Comparison of ENCODE assay signal across 18 cellular contexts in the genomic region with DNA sequence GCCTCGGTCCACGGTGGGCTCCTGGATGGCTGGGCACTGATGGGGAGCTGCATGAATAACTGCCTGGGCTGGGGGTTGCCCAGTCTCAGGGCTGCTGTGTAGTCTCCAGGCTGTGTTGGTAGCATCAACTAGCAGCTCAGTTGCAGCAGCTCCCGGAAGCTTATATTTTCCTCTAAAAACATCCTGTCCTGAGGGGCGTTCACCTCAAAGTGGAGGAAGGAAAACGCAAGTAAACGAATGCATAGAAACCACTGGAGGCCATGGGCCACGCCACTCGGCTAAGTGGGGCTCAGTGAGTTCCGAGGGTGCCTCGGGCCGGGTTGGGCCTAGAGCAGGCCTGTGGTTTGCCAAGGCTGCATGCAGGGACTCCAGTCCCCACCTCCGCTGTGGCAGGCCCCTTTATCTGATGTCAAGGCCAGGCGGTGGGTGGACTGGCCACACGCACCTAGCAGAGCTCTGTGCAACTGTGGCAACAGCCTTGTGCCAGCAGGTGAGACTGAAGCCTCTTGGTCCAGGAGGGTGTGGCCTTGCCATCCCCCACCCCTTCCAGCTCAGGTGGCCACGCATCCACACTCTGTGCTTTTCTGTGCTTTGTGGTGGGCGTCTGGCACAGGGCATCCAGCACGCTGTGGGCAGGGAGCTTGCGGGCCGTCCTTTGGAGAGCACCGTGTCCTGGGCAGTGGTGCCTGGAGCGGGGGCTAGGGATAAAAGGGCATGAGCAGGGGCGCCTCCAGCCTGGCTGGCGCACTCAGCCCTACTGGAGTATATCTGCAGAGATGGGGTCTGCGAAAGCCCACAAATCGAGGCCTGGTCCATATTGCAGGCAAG. TPM values are rescaled to one million over a fixed set of nuclear protein-coding genes. Genes with fewer than 3 reads are reported as not detected.
DNase-seq lines count a peak whose midpoint lies in the region; ATAC-seq, FAIRE-seq and TF ChIP-seq lines count a peak whose summit lies in the region.
"Had no signal": no experiment of that assay in that cellular context is flagged by ENCODE, and none has a peak within 500 bp of the region (broad histone marks: within the 10 kb centered on the region; RNA-seq: fewer than 3 reads in every experiment).

No MANE protein-coding gene starts in this region.

- H2AFZ ChIP-seq in HepG2 (ENCODE audit: low read length) = no peak overlapping the region
- H2AFZ ChIP-seq: neural progenitor cell had no signal

- TF ChIP-seq POLR2A in HepG2 (IDR thresholded peaks at IDR 0.05; ENCODE audit: insufficient read depth in 1 of 2, low read depth in 2 of 2, low read length in 2 of 2) (no peak), body of pancreas (IDR thresholded peaks at IDR 0.05) (no peak), breast epithelium (IDR thresholded peaks at IDR 0.05) (no peak)

- H3K27ac Mint-ChIP-seq in CD4-positive, alpha-beta memory T cell = peak overlapping the region; percentile 95 to 99 (median 98)
- no peak overlapping the region for H3K27ac Mint-ChIP-seq in activated T-helper 2 cell treated with anti-CD3 and anti-CD28 coated beads, Interferon-gamma antibody, Interleukin-2, Interleukin-4, amounts not matched to agents 10 μg/mL and 5 μg/mL and 100 μg/mL, durations not matched to agents 14 hours and 24 hours and 36 hours
- H3K27ac Mint-ChIP-seq: B cell, neural progenitor cell had no signal

- 96% methylated on average over 16 of the region's 25 CpGs for WGBS in HepG2 (ENCODE audit: low lambda C conversion rate)
- WGBS in body of pancreas, 2 donors = 72 to 81% methylated on average over 13 to 25 of the region's 25 CpGs

- POLR2A ChIA-PET in CD4-positive, alpha-beta memory T cell (lab: Charles Lee; ENCODE audit: partially characterized antibody) = interaction anchor here (0.9 to 22.2 kb wide), 8 partner anchors 47 to 125 kb away, joined by 4 to 192 read pairs (median 10); a partner anchor contains a TSS
- POLR2A ChIA-PET in HepG2 (lab: Yijun Ruan, JAX) = interaction anchor here (1.4 kb wide), 1 partner anchor 15 kb away, joined by 3 read pairs; a partner anchor contains a TSS

- ATAC-seq in HepG2 (no peak), body of pancreas (no peak)
- ATAC-seq: gastroesophageal sphincter had no signal

- H3K9me3 Mint-ChIP-seq in CD4-positive, alpha-beta memory T cell = no peaks in the 10 kb centered on the region
- no peaks in the 10 kb centered on the region for H3K9me3 Mint-ChIP-seq in activated T-helper 2 cell treated with anti-CD3 and anti-CD28 coated beads, Interferon-gamma antibody, Interleukin-2, Interleukin-4, amounts not matched to agents 10 μg/mL and 5 μg/mL and 100 μg/mL, durations not matched to agents 14 hours and 24 hours and 36 hours
- H3K9me3 Mint-ChIP-seq: neural progenitor cell had no signal

- H3K79me2 ChIP-seq in HepG2 (ENCODE audit: insufficient read depth, low read length) = no peaks in the 10 kb centered on the region

- H3K4me2 ChIP-seq in BLaER1 (0 out of 2 replicates have a peak overlapping the region, but pooled peaks have one; percentile 2), HepG2 (ENCODE audit: low read depth, low read length) (no peak overlapping the region)
- H3K4me2 ChIP-seq: neural progenitor cell had no signal

- peaks cover 52 to 100% (median 84%) of the 10 kb centered on the region in 4 donors for H3K4me1 Mint-ChIP-seq in CD4-positive, alpha-beta memory T cell
- H3K4me1 Mint-ChIP-seq in activated T-helper 2 cell treated with anti-CD3 and anti-CD28 coated beads, Interferon-gamma antibody, Interleukin-2, Interleukin-4, amounts not matched to agents 10 μg/mL and 5 μg/mL and 100 μg/mL, durations not matched to agents 14 hours and 24 hours and 36 hours (ENCODE audit: low read depth) = peaks cover 45% of the 10 kb centered on the region

- TF ChIP-seq CTCF in HepG2 (CRISPR knock-in tag; IDR thresholded peaks at IDR 0.05) = no peak
- TF ChIP-seq CTCF in body of pancreas (IDR thresholded peaks at IDR 0.05) = no peak
- TF ChIP-seq CTCF in breast epithelium (IDR thresholded peaks at IDR 0.05) = no peak

- no peaks in the 10 kb centered on the region for H3K27me3 Mint-ChIP-seq in CD4-positive, alpha-beta memory T cell
- peaks cover 6% of the 10 kb centered on the region for H3K27me3 Mint-ChIP-seq in activated T-helper 2 cell treated with anti-CD3 and anti-CD28 coated beads, Interferon-gamma antibody, Interleukin-2, Interleukin-4, amounts not matched to agents 10 μg/mL and 5 μg/mL and 100 μg/mL, durations not matched to agents 14 hours and 24 hours and 36 hours (ENCODE audit: low read depth)
- H3K27me3 Mint-ChIP-seq: B cell had no signal

- TF ChIP-seq RAD21 in HepG2 (CRISPR knock-in tag; IDR thresholded peaks at IDR 0.05) = no peak

- no peaks in the 10 kb centered on the region for H3K9me3 ChIP-seq in BLaER1
- H3K9me3 ChIP-seq in CD4-positive, alpha-beta memory T cell (ENCODE audit: control insufficient read depth in 1 of 2, low read length in 2 of 2) = no peaks in the 10 kb centered on the region
- H3K9me3 ChIP-seq in HepG2 (ENCODE audit: low read length) = no peaks in the 10 kb centered on the region
- H3K9me3 ChIP-seq in body of pancreas = no peaks in the 10 kb centered on the region
- H3K9me3 ChIP-seq in breast epithelium = no peaks in the 10 kb centered on the region
- H3K9me3 ChIP-seq: adrenal gland, gastroesophageal sphincter had no signal

- peak overlapping the region; percentile 86 to 99 (median 96) for H3K4me3 Mint-ChIP-seq in CD4-positive, alpha-beta memory T cell
- peak overlapping the region; percentile 51 for H3K4me3 Mint-ChIP-seq in activated T-helper 2 cell treated with anti-CD3 and anti-CD28 coated beads, Interferon-gamma antibody, Interleukin-2, Interleukin-4, amounts not matched to agents 10 μg/mL and 5 μg/mL and 100 μg/mL, durations not matched to agents 14 hours and 24 hours and 36 hours (ENCODE audit: low read depth)
- H3K4me3 Mint-ChIP-seq: B cell, neural progenitor cell had no signal

- BruUV-seq in HepG2 (replicated peaks; lab: Mats Ljungman, UMichigan) = no TSS peak

- H3K27me3 ChIP-seq in BLaER1 = no peaks in the 10 kb centered on the region
- H3K27me3 ChIP-seq in CD4-positive, alpha-beta memory T cell (ENCODE audit: insufficient read depth, low read length) = no peaks in the 10 kb centered on the region
- no peaks in the 10 kb centered on the region for H3K27me3 ChIP-seq in HepG2 (ENCODE audit: control insufficient read depth in 1 of 2, insufficient read depth in 2 of 2, low read length in 2 of 2)
- no peaks in the 10 kb centered on the region for H3K27me3 ChIP-seq in body of pancreas
- no peaks in the 10 kb centered on the region for H3K27me3 ChIP-seq in breast epithelium
- H3K27me3 ChIP-seq: adrenal gland, gastroesophageal sphincter, neural progenitor cell had no signal

- TF ChIP-seq EP300 in HepG2 (IDR thresholded peaks at IDR 0.05; ENCODE audit: low read depth in 2 of 2, low read length in 2 of 2) = no peak
- no peak for TF ChIP-seq EP300 in HepG2 (CRISPR knock-in tag; IDR thresholded peaks at IDR 0.05; ENCODE audit: borderline replicate concordance)

- peak in 4 of 5 donors; percentile 46 to 75 (median 54) for DNase-seq in CD4-positive, alpha-beta memory T cell
- DNase-seq in activated T-helper 2 cell treated with anti-CD3 and anti-CD28 coated beads, Interferon-gamma antibody, Interleukin-2, Interleukin-4, amounts not matched to agents 10 μg/mL and 5 μg/mL and 100 μg/mL, durations not matched to agents 14 hours and 24 hours and 36 hours (ENCODE audit: low spot score) = no peak
- no peak for DNase-seq in HepG2 (ENCODE audit: low spot score)
- DNase-seq in body of pancreas = no peak
- no peak for DNase-seq in breast epithelium (ENCODE audit: low spot score in 2 of 2)
- no peak for DNase-seq in KG1 (lab: John Stamatoyannopoulos, UW)
- DNase-seq: activated CD4-positive, alpha-beta T cell treated with anti-CD3 and anti-CD28 coated beads, Interleukin-2, amount 50 U/mL, for 1 hour; adrenal gland; cerebellar nuclear complex; DMS53; Karpas-422; NCI-H1417; stimulated activated CD4-positive, alpha-beta T cell treated with anti-CD3 and anti-CD28 coated beads, Interleukin-15, amount 100 ng/mL, for 24 hours had no signal

- H3K4me1 ChIP-seq in BLaER1 = peaks cover 76% of the 10 kb centered on the region
- H3K4me1 ChIP-seq in CD4-positive, alpha-beta memory T cell (ENCODE audit: insufficient read depth, low read length) = peaks cover 100% of the 10 kb centered on the region
- H3K4me1 ChIP-seq in HepG2 (ENCODE audit: insufficient read depth, low read length) = peaks cover 10% of the 10 kb centered on the region; the same call in 1 of the 2 replicates
- H3K4me1 ChIP-seq in body of pancreas = peaks cover 28% of the 10 kb centered on the region
- H3K4me1 ChIP-seq in breast epithelium = peaks cover 15 to 27% of the 10 kb centered on the region in 2 donors
- H3K4me1 ChIP-seq: neural progenitor cell had no signal

- CTCF ChIA-PET in CD4-positive, alpha-beta memory T cell (lab: Charles Lee; ENCODE audit: partially characterized antibody) = interaction anchor here (11.1 kb wide), 1 partner anchor 87 kb away, joined by 113 read pairs; no protein-coding TSS in a partner anchor
- CTCF ChIA-PET in HepG2 (lab: Yijun Ruan, JAX; ENCODE audit: low intra/inter-chr PET ratio, low total read pairs) = no interaction called here

- in situ Hi-C loops in HepG2 (cut with HindIII; ENCODE audit: extremely low pct_ligation_motif_present, low pct_unique_long_range_greater_than_20kb) = no loop called here

- peaks cover 66 to 87% of the 10 kb centered on the region in 2 donors for H3K36me3 Mint-ChIP-seq in CD4-positive, alpha-beta memory T cell
- H3K36me3 Mint-ChIP-seq in activated T-helper 2 cell treated with anti-CD3 and anti-CD28 coated beads, Interferon-gamma antibody, Interleukin-2, Interleukin-4, amounts not matched to agents 10 μg/mL and 5 μg/mL and 100 μg/mL, durations not matched to agents 14 hours and 24 hours and 36 hours (ENCODE audit: low read depth) = peaks cover 45% of the 10 kb centered on the region

- H4K20me1 ChIP-seq in BLaER1 (peaks cover 100% of the 10 kb centered on the region), HepG2 (ENCODE audit: insufficient read depth, low read length) (no peaks in the 10 kb centered on the region)

- FAIRE-seq in HepG2 (lab: Jason Lieb, UNC) = no peak

- no peak overlapping the region for H3K9ac ChIP-seq in BLaER1
- no peak overlapping the region for H3K9ac ChIP-seq in HepG2 (ENCODE audit: insufficient read depth, low read depth, low read length)
- H3K9ac ChIP-seq: neural progenitor cell had no signal

- H3K36me3 ChIP-seq in BLaER1 = peaks cover 61% of the 10 kb centered on the region
- peaks cover 69% of the 10 kb centered on the region for H3K36me3 ChIP-seq in CD4-positive, alpha-beta memory T cell (ENCODE audit: insufficient read depth, low read length)
- H3K36me3 ChIP-seq in HepG2 (replicated peaks in 1 of 2; ENCODE audit: control insufficient read depth in 1 of 2, insufficient read depth in 2 of 2, low read length in 2 of 2) = peaks cover 5 to 23% of the 10 kb centered on the region in 2 experiments; a peak in 4 of 5 replicates
- H3K36me3 ChIP-seq in body of pancreas (replicated peaks in 1 of 2; ENCODE audit: insufficient read depth in 1 of 2, low read depth in 2 of 2) = no peaks in the 10 kb centered on the region
- H3K36me3 ChIP-seq in breast epithelium = no peaks in the 10 kb centered on the region
- H3K36me3 ChIP-seq: neural progenitor cell had no signal

- H3K27ac ChIP-seq in BLaER1 (no peak overlapping the region), HepG2 (ENCODE audit: extremely low read length, insufficient read depth, low read length) (no peak overlapping the region), body of pancreas (no peak overlapping the region), breast epithelium (peak overlapping the region in 1 of 2 donors; percentile 49)
- H3K27ac ChIP-seq in CD4-positive, alpha-beta memory T cell (ENCODE audit: low read depth, low read length) = peak overlapping the region; percentile 97
- H3K27ac ChIP-seq: adrenal gland, HL-60, neural progenitor cell had no signal

- no peak overlapping the region for H3K4me3 ChIP-seq in BLaER1
- peak overlapping the region; percentile 54 to 68 for H3K4me3 ChIP-seq in CD4-positive, alpha-beta memory T cell (ENCODE audit: low read length in 2 of 2)
- H3K4me3 ChIP-seq in HepG2 (replicated peaks in 1 of 3; ENCODE audit: insufficient read depth in 1 of 3, low read depth in 2 of 3, low read length in 3 of 3) = no peak overlapping the region
- no peak overlapping the region for H3K4me3 ChIP-seq in body of pancreas
- no peak overlapping the region for H3K4me3 ChIP-seq in breast epithelium
- H3K4me3 ChIP-seq: adrenal gland, gastroesophageal sphincter, neural progenitor cell had no signal

- intact Hi-C loops in CD4-positive, alpha-beta memory T cell (cut with micrococcal nuclease) = loop anchor here (1.0 kb wide), 1 partner anchor 12 kb away; no protein-coding TSS in a partner anchor
- intact Hi-C loops in activated T-helper 2 cell treated with anti-CD3 and anti-CD28 coated beads, Interferon-gamma antibody, Interleukin-2, Interleukin-4, amounts not matched to agents 10 μg/mL and 5 μg/mL and 100 μg/mL, durations not matched to agents 14 hours and 24 hours and 36 hours (cut with micrococcal nuclease) = no loop called here
- intact Hi-C loops in HepG2 (cut with micrococcal nuclease; ENCODE audit: unreplicated experiment) (no loop called here), body of pancreas (cut with DNase I) (no loop called here), breast epithelium (cut with DNase I; ENCODE audit: low total_unique reads) (loop anchor here (10.0 kb wide), 1 partner anchor 85 kb away; no protein-coding TSS in a partner anchor)

RNA-seq across cellular contexts. Expression of a gene that starts 15.1 kb away (rescaled TPM):
- total RNA-seq in CD4-positive, alpha-beta memory T cell = 100 to 1,000 TPM; 770 to 841 TPM
- polyA plus RNA-seq in CD4-positive, alpha-beta memory T cell = 100 to 1,000 TPM; 102 to 474 TPM
- total RNA-seq in activated T-helper 2 cell treated with anti-CD3 and anti-CD28 coated beads, Interferon-gamma antibody, Interleukin-2, Interleukin-4, amounts not matched to agents 10 μg/mL and 5 μg/mL and 100 μg/mL, durations not matched to agents 14 hours and 24 hours and 36 hours = 8.4 and 10.0 TPM in 2 replicates
- 6.8 and 7.9 TPM in 2 replicates for total RNA-seq in HepG2 (2016; rRNA removed; fragmentation: Illumina TruSeq; extraction: Trizol)
- total RNA-seq in HepG2 (2016; cell fraction: cytosol; rRNA removed; fragmentation: Illumina TruSeq; extraction: Trizol; ENCODE audit: low read depth) = 5.3 and 5.4 TPM in 2 replicates
- total RNA-seq in HepG2 (2016; cell fraction: insoluble cytoplasmic fraction; rRNA removed; fragmentation: Illumina TruSeq; extraction: Trizol) = 7.1 and 8.8 TPM in 2 replicates
- total RNA-seq in HepG2 (2016; cell fraction: membrane; rRNA removed; fragmentation: Illumina TruSeq; extraction: Trizol) = 15.7 and 15.8 TPM in 2 replicates
- 10.0 and 10.9 TPM in 2 replicates for total RNA-seq in HepG2 (2016; cell fraction: nucleus; rRNA removed; fragmentation: Illumina TruSeq; extraction: Trizol)
- 6.3 and 9.0 TPM in 2 replicates for polyA plus RNA-seq in HepG2 (2011; rRNA removed)
- 4.8 and 5.8 TPM in 2 replicates for polyA plus RNA-seq in HepG2 (2011; cell fraction: cytosol; rRNA removed)
- 7.5 and 7.7 TPM in 2 replicates for polyA plus RNA-seq in HepG2 (2011; cell fraction: nucleus; rRNA removed)
- polyA plus RNA-seq in HepG2 (2012) = 8.6 and 11.4 TPM in 2 replicates
- 21.6 and 22.8 TPM in 2 replicates for polyA plus RNA-seq in HepG2 (2016; cell fraction: cytosol; fragmentation: Illumina TruSeq; extraction: Trizol; ENCODE audit: low read depth)
- 21.8 and 29.7 TPM in 2 replicates for polyA plus RNA-seq in HepG2 (2016; cell fraction: insoluble cytoplasmic fraction; fragmentation: Illumina TruSeq; extraction: Trizol; ENCODE audit: low read depth)
- 44.0 and 50.2 TPM in 2 replicates for polyA plus RNA-seq in HepG2 (2016; cell fraction: membrane; fragmentation: Illumina TruSeq; extraction: Trizol; ENCODE audit: low read depth)
- polyA plus RNA-seq in HepG2 (2016; cell fraction: nucleus; fragmentation: Illumina TruSeq; extraction: Trizol; ENCODE audit: insufficient read depth, low read depth) = 25.7 and 28.7 TPM in 2 replicates
- polyA minus RNA-seq in HepG2 (2011; rRNA and poly(A)+ RNA removed; ENCODE audit: low replicate concordance) = 0.19 and 20.5 TPM in 2 replicates
- polyA minus RNA-seq in HepG2 (2011; cell fraction: cytosol; rRNA and poly(A)+ RNA removed) = 3.3 and 5.4 TPM in 2 replicates
- 15.2 and 18.2 TPM in 2 replicates for polyA minus RNA-seq in HepG2 (2011; cell fraction: nucleus; rRNA and poly(A)+ RNA removed)
- 1 to 10 TPM; 6.3 to 9.1 TPM for total RNA-seq in body of pancreas
- 1 to 10 TPM; 2.1 to 8.0 (median 6.6) TPM for total RNA-seq in breast epithelium

RNA-seq across cellular contexts. Expression of a gene that starts 47.1 kb away (rescaled TPM):
- 100 to 1,000 TPM; 234 to 246 TPM for total RNA-seq in CD4-positive, alpha-beta memory T cell
- 1,000 to 10,000 TPM; 1,076 to 1,639 TPM for polyA plus RNA-seq in CD4-positive, alpha-beta memory T cell
- total RNA-seq in activated T-helper 2 cell treated with anti-CD3 and anti-CD28 coated beads, Interferon-gamma antibody, Interleukin-2, Interleukin-4, amounts not matched to agents 10 μg/mL and 5 μg/mL and 100 μg/mL, durations not matched to agents 14 hours and 24 hours and 36 hours = 254 and 257 TPM in 2 replicates
- 340 and 507 TPM in 2 replicates for total RNA-seq in HepG2 (2016; rRNA removed; fragmentation: Illumina TruSeq; extraction: Trizol)
- 137 and 143 TPM in 2 replicates for total RNA-seq in HepG2 (2016; cell fraction: cytosol; rRNA removed; fragmentation: Illumina TruSeq; extraction: Trizol; ENCODE audit: low read depth)
- total RNA-seq in HepG2 (2016; cell fraction: insoluble cytoplasmic fraction; rRNA removed; fragmentation: Illumina TruSeq; extraction: Trizol) = 343 and 521 TPM in 2 replicates
- 93.7 and 100 TPM in 2 replicates for total RNA-seq in HepG2 (2016; cell fraction: membrane; rRNA removed; fragmentation: Illumina TruSeq; extraction: Trizol)
- 151 and 157 TPM in 2 replicates for total RNA-seq in HepG2 (2016; cell fraction: nucleus; rRNA removed; fragmentation: Illumina TruSeq; extraction: Trizol)
- polyA plus RNA-seq in HepG2 (2011; rRNA removed) = 93.6 and 134 TPM in 2 replicates
- 88.5 and 154 TPM in 2 replicates for polyA plus RNA-seq in HepG2 (2011; cell fraction: cytosol; rRNA removed)
- polyA plus RNA-seq in HepG2 (2011; cell fraction: nucleus; rRNA removed) = 34.1 and 52.2 TPM in 2 replicates
- polyA plus RNA-seq in HepG2 (2012) = 309 and 384 TPM in 2 replicates
- 114 and 131 TPM in 2 replicates for polyA plus RNA-seq in HepG2 (2016; cell fraction: cytosol; fragmentation: Illumina TruSeq; extraction: Trizol; ENCODE audit: low read depth)
- polyA plus RNA-seq in HepG2 (2016; cell fraction: insoluble cytoplasmic fraction; fragmentation: Illumina TruSeq; extraction: Trizol; ENCODE audit: low read depth) = 701 and 780 TPM in 2 replicates
- polyA plus RNA-seq in HepG2 (2016; cell fraction: membrane; fragmentation: Illumina TruSeq; extraction: Trizol; ENCODE audit: low read depth) = 95.3 and 99.7 TPM in 2 replicates
- 220 and 238 TPM in 2 replicates for polyA plus RNA-seq in HepG2 (2016; cell fraction: nucleus; fragmentation: Illumina TruSeq; extraction: Trizol; ENCODE audit: insufficient read depth, low read depth)
- polyA minus RNA-seq in HepG2 (2011; rRNA and poly(A)+ RNA removed; ENCODE audit: low replicate concordance) = 30.3 and 67.0 TPM in 2 replicates
- 87.3 and 99.7 TPM in 2 replicates for polyA minus RNA-seq in HepG2 (2011; cell fraction: cytosol; rRNA and poly(A)+ RNA removed)
- polyA minus RNA-seq in HepG2 (2011; cell fraction: nucleus; rRNA and poly(A)+ RNA removed) = 122 and 128 TPM in 2 replicates
- 10 to 100 TPM; 31.6 to 46.8 TPM for total RNA-seq in body of pancreas
- total RNA-seq in breast epithelium = 100 to 1,000 TPM; 158 to 291 (median 259) TPM

Comparison
In these comparisons a context has a peak if more than half of its experiments do, and no peak if none do; other contexts are left out.
1. H3K4me3 ChIP-seq: peak in CD4-positive, alpha-beta memory T cell (2 of 2); none in BLaER1 (single experiment), HepG2 (0 of 3), body of pancreas (0 of 2) and breast epithelium (0 of 3).
2. DNase-seq: peak in CD4-positive, alpha-beta memory T cell (4 of 5); none in activated T-helper 2 cell treated with anti-CD3 and anti-CD28 coated beads, Interferon-gamma antibody, Interleukin-2, Interleukin-4, amounts not matched to agents 10 μg/mL and 5 μg/mL and 100 μg/mL, durations not matched to agents 14 hours and 24 hours and 36 hours (single experiment), HepG2 (single experiment), body of pancreas (0 of 4), breast epithelium (0 of 2) and KG1 (single experiment).
3. RNA of a gene that starts 15.1 kb away (total RNA-seq): 770 to 841 TPM in CD4-positive, alpha-beta memory T cell; 8.4 to 10.0 TPM in activated T-helper 2 cell treated with anti-CD3 and anti-CD28 coated beads, Interferon-gamma antibody, Interleukin-2, Interleukin-4, amounts not matched to agents 10 μg/mL and 5 μg/mL and 100 μg/mL, durations not matched to agents 14 hours and 24 hours and 36 hours, 6.3 to 9.1 TPM in body of pancreas, 5.3 to 15.8 TPM in HepG2 and 2.1 to 8.0 TPM in breast epithelium; every median in the first group is over 10 times any median in the second.
4. intact Hi-C loops: an anchor here in CD4-positive, alpha-beta memory T cell (1.0 kb wide) and breast epithelium (10.0 kb wide); none called in activated T-helper 2 cell treated with anti-CD3 and anti-CD28 coated beads, Interferon-gamma antibody, Interleukin-2, Interleukin-4, amounts not matched to agents 10 μg/mL and 5 μg/mL and 100 μg/mL, durations not matched to agents 14 hours and 24 hours and 36 hours, HepG2 and body of pancreas.